1 cellular context compared by ENCODE assay signal in the genomic region with DNA sequence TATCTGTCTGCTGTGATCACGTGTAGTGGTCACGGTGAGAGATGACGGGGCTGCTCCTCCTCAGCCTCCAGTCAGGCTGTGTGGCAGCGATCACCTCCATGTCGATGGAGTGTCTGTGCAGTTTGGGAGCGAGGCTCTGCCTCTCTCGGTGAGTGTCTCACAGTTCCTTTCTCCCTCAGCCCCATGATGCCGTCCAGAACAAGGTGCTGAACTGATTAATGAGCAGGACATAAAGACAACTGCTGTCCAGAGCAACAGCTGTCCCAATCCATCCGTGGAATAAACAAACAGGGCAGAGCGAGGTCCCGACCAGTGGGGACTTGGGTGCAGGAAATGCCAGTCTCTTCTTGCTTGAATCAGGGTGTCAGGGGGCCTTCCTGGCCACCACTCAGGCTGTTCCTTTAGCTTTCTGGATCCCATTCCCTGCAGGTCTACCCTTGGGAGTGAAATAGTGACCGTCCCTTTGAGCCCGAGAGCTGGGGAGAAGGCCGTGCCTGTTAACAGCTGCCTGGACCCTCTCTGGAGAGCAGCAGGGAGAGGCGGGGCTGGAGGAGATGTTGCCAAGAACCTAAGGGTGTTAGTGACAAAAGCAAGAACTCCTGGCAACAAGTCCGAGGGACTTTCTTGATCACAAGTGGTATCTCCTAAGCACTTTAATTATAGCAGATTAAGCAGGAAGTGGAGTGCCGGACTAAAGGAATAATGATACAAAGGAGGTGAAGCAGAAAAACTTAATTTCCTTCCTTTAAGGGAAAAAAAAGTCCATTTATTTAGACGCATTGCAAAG.
TF ChIP-seq lines count a peak whose summit lies in the region.

No MANE protein-coding gene starts in this region.

TF ChIP-seq in GM23338, 12 proteins besides CTCF, POLR2A, EP300 and RAD21:
- TF ChIP-seq, protein P1, sequence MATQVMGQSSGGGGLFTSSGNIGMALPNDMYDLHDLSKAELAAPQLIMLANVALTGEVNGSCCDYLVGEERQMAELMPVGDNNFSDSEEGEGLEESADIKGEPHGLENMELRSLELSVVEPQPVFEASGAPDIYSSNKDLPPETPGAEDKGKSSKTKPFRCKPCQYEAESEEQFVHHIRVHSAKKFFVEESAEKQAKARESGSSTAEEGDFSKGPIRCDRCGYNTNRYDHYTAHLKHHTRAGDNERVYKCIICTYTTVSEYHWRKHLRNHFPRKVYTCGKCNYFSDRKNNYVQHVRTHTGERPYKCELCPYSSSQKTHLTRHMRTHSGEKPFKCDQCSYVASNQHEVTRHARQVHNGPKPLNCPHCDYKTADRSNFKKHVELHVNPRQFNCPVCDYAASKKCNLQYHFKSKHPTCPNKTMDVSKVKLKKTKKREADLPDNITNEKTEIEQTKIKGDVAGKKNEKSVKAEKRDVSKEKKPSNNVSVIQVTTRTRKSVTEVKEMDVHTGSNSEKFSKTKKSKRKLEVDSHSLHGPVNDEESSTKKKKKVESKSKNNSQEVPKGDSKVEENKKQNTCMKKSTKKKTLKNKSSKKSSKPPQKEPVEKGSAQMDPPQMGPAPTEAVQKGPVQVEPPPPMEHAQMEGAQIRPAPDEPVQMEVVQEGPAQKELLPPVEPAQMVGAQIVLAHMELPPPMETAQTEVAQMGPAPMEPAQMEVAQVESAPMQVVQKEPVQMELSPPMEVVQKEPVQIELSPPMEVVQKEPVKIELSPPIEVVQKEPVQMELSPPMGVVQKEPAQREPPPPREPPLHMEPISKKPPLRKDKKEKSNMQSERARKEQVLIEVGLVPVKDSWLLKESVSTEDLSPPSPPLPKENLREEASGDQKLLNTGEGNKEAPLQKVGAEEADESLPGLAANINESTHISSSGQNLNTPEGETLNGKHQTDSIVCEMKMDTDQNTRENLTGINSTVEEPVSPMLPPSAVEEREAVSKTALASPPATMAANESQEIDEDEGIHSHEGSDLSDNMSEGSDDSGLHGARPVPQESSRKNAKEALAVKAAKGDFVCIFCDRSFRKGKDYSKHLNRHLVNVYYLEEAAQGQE (IDR thresholded peaks at IDR 0.05; ENCODE audit: unreplicated experiment): no peak
- no peak for TF ChIP-seq CREB1 (CRISPR knock-in tag; IDR thresholded peaks at IDR 0.05; ENCODE audit: low read depth)
- TF ChIP-seq EZH2phosphoT487 (IDR thresholded peaks at IDR 0.05; ENCODE audit: unreplicated experiment): no peak
- TF ChIP-seq ZNF462 (CRISPR knock-in tag; IDR thresholded peaks at IDR 0.05): no peak
- TF ChIP-seq EZH2 (IDR thresholded peaks at IDR 0.05; ENCODE audit: low read depth, unreplicated experiment): no peak
- TF ChIP-seq, protein P2, sequence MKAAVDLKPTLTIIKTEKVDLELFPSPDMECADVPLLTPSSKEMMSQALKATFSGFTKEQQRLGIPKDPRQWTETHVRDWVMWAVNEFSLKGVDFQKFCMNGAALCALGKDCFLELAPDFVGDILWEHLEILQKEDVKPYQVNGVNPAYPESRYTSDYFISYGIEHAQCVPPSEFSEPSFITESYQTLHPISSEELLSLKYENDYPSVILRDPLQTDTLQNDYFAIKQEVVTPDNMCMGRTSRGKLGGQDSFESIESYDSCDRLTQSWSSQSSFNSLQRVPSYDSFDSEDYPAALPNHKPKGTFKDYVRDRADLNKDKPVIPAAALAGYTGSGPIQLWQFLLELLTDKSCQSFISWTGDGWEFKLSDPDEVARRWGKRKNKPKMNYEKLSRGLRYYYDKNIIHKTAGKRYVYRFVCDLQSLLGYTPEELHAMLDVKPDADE (IDR thresholded peaks at IDR 0.05): no peak
- no peak for TF ChIP-seq ZNF114 (CRISPR knock-in tag; IDR thresholded peaks at IDR 0.05)
- no peak for TF ChIP-seq NANOG (IDR thresholded peaks at IDR 0.05; ENCODE audit: borderline replicate concordance)
- TF ChIP-seq ZNF331 (CRISPR knock-in tag; IDR thresholded peaks at IDR 0.05; ENCODE audit: low read depth): no peak
- TF ChIP-seq STAT1 (IDR thresholded peaks at IDR 0.05; ENCODE audit: unreplicated experiment): no peak
- no peak for TF ChIP-seq POLR2AphosphoS5 (IDR thresholded peaks at IDR 0.05; ENCODE audit: low read depth)
